15 cellular contexts compared by ENCODE assay signal in genomic region chr15:28936081-28936480, GRCh38. TPM values are rescaled to one million over a fixed set of nuclear protein-coding genes. Genes with fewer than 3 reads are reported as not detected.
A peak's percentile ranks its signal among the peaks of the same experiment; 100 is the strongest.
DNase-seq lines count a peak whose midpoint lies in the region; ATAC-seq and TF ChIP-seq lines count a peak whose summit lies in the region.
"Had no signal": no experiment of that assay in that cellular context is flagged by ENCODE, and none has a peak within 500 bp of the region (broad histone marks: within the 10 kb centered on the region; RNA-seq: fewer than 3 reads in every experiment).

No MANE protein-coding gene starts in this region.

- intact Hi-C loops in left ventricle myocardium superior (cut with micrococcal nuclease) (no loop called here), sigmoid colon (cut with DNase I) (no loop called here)

- H3K36me3 ChIP-seq in sigmoid colon, result no peaks in the 10 kb centered on the region
- H3K36me3 ChIP-seq: neutrophil, tibial artery had no signal

- 92 to 93% methylated on average over 8 of the region's 8 CpGs for WGBS in sigmoid colon, 2 donors

- TF ChIP-seq EP300 in sigmoid colon (IDR thresholded peaks at IDR 0.05), result no peak

- H3K27ac Mint-ChIP-seq in activated CD8-positive, alpha-beta memory T cell treated with anti-CD3 and anti-CD28 coated beads, Interleukin-2, amount 10 ng/mL, durations not matched to agents 7 days and 5 days, result no peak overlapping the region
- H3K27ac Mint-ChIP-seq in activated naive CD8-positive, alpha-beta T cell treated with anti-CD3 and anti-CD28 coated beads for 36 hours, result peak overlapping the region; percentile 85
- H3K27ac Mint-ChIP-seq: HFFc6 had no signal

- H3K27me3 ChIP-seq in sigmoid colon, result no peaks in the 10 kb centered on the region
- H3K27me3 ChIP-seq: tibial artery had no signal

- no peaks in the 10 kb centered on the region for H3K9me3 ChIP-seq in sigmoid colon
- H3K9me3 ChIP-seq: neutrophil, tibial artery had no signal

- H3K36me3 Mint-ChIP-seq in activated CD8-positive, alpha-beta memory T cell treated with anti-CD3 and anti-CD28 coated beads, Interleukin-2, amount 10 ng/mL, durations not matched to agents 7 days and 5 days, result no peaks in the 10 kb centered on the region
- peaks cover 37% of the 10 kb centered on the region for H3K36me3 Mint-ChIP-seq in activated naive CD8-positive, alpha-beta T cell treated with anti-CD3 and anti-CD28 coated beads for 36 hours

- H3K27me3 Mint-ChIP-seq in activated CD8-positive, alpha-beta memory T cell treated with anti-CD3 and anti-CD28 coated beads, Interleukin-2, amount 10 ng/mL, durations not matched to agents 7 days and 5 days, result no peaks in the 10 kb centered on the region
- H3K27me3 Mint-ChIP-seq in activated naive CD8-positive, alpha-beta T cell treated with anti-CD3 and anti-CD28 coated beads for 36 hours, result no peaks in the 10 kb centered on the region

- H3K4me1 ChIP-seq in sigmoid colon, result no peaks in the 10 kb centered on the region
- H3K4me1 ChIP-seq: tibial artery had no signal

- no peaks in the 10 kb centered on the region for H3K9me3 Mint-ChIP-seq in activated CD8-positive, alpha-beta memory T cell treated with anti-CD3 and anti-CD28 coated beads, Interleukin-2, amount 10 ng/mL, durations not matched to agents 7 days and 5 days (ENCODE audit: low read depth)
- peaks cover 5% of the 10 kb centered on the region for H3K9me3 Mint-ChIP-seq in activated naive CD8-positive, alpha-beta T cell treated with anti-CD3 and anti-CD28 coated beads for 36 hours

- CTCF ChIA-PET in activated CD8-positive, alpha-beta memory T cell treated with anti-CD3 and anti-CD28 coated beads, Interleukin-2, amount 10 ng/mL, durations not matched to agents 7 days and 5 days (lab: Charles Lee), result interaction anchor here (0.7 to 5.9 kb wide), 8 partner anchors 14 to 153 kb away, joined by 3 to 42 read pairs (median 10); no protein-coding TSS in a partner anchor

- no peak for TF ChIP-seq POLR2A in sigmoid colon (IDR thresholded peaks at IDR 0.05)

- no peak for TF ChIP-seq CTCF in sigmoid colon (IDR thresholded peaks at IDR 0.05)

- no peak for ATAC-seq in activated CD8-positive, alpha-beta memory T cell treated with anti-CD3 and anti-CD28 coated beads, Interleukin-2, amount 10 ng/mL, durations not matched to agents 7 days and 5 days
- ATAC-seq in left ventricle myocardium superior, result peak; percentile 47
- ATAC-seq in activated CD4-positive, CD25-positive, alpha-beta regulatory T cell treated with anti-CD3 and anti-CD28 coated beads, Interleukin-2, amount 50 U/mL, for 24 hours, result no peak

- no peak overlapping the region for H3K4me3 ChIP-seq in sigmoid colon
- H3K4me3 ChIP-seq: tibial artery had no signal

- H3K4me3 Mint-ChIP-seq in activated CD8-positive, alpha-beta memory T cell treated with anti-CD3 and anti-CD28 coated beads, Interleukin-2, amount 10 ng/mL, durations not matched to agents 7 days and 5 days, result no peak overlapping the region
- peak overlapping the region; percentile 44 for H3K4me3 Mint-ChIP-seq in activated naive CD8-positive, alpha-beta T cell treated with anti-CD3 and anti-CD28 coated beads for 36 hours
- H3K4me3 Mint-ChIP-seq: HFFc6 had no signal

- peak; percentile 54 for DNase-seq in activated CD8-positive, alpha-beta memory T cell treated with anti-CD3 and anti-CD28 coated beads for 24 hours
- DNase-seq in activated CD8-positive, alpha-beta memory T cell treated with anti-CD3 and anti-CD28 coated beads, Interleukin-2, amount 10 ng/mL, durations not matched to agents 7 days and 5 days, result no peak
- no peak for DNase-seq in activated naive CD8-positive, alpha-beta T cell treated with anti-CD3 and anti-CD28 coated beads for 36 hours
- DNase-seq in left ventricle myocardium superior, result no peak
- peak; percentile 14 for DNase-seq in sigmoid colon
- no peak for DNase-seq in NCI-H2107 (lab: John Stamatoyannopoulos, UW)
- no peak for DNase-seq in COR-L47 (lab: John Stamatoyannopoulos, UW)
- DNase-seq: 8988T, HFFc6, NCI-H1694, NCI-H446 treated with DMSO at 0.1 percent for 48 hours had no signal

- no peak overlapping the region for H3K27ac ChIP-seq in sigmoid colon
- H3K27ac ChIP-seq: C4-2B, neutrophil, tibial artery had no signal

- H3K4me1 Mint-ChIP-seq in activated CD8-positive, alpha-beta memory T cell treated with anti-CD3 and anti-CD28 coated beads, Interleukin-2, amount 10 ng/mL, durations not matched to agents 7 days and 5 days, result peaks cover 46% of the 10 kb centered on the region
- H3K4me1 Mint-ChIP-seq in activated naive CD8-positive, alpha-beta T cell treated with anti-CD3 and anti-CD28 coated beads for 36 hours, result peaks cover 81% of the 10 kb centered on the region

RNA-seq across cellular contexts. Expression of gene APBA2, which starts 50.3 kb away (rescaled TPM):
- total RNA-seq in activated CD8-positive, alpha-beta memory T cell treated with anti-CD3 and anti-CD28 coated beads, Interleukin-2, amount 10 ng/mL, durations not matched to agents 7 days and 5 days, result 1 to 10 TPM; 2.6 to 7.9 TPM
- total RNA-seq in activated naive CD8-positive, alpha-beta T cell treated with anti-CD3 and anti-CD28 coated beads for 36 hours, result 10 to 100 TPM; 29.2 to 34.1 TPM
- 1.2 TPM for total RNA-seq in left ventricle myocardium superior
- total RNA-seq in sigmoid colon, result 1 to 10 TPM; 1.4 to 1.7 (median 1.5) TPM
- polyA plus RNA-seq in sigmoid colon, result 10 to 100 TPM in 1 of 3 donors, 1 to 10 TPM in 1, under 1 TPM in 1; 0.46 to 10.7 (median 3.6) TPM

Comparison
In these comparisons a context has a peak if more than half of its experiments do, and no peak if none do; other contexts are left out.
1. DNase-seq: peak in activated CD8-positive, alpha-beta memory T cell treated with anti-CD3 and anti-CD28 coated beads for 24 hours (single experiment) and sigmoid colon (single experiment); none in activated CD8-positive, alpha-beta memory T cell treated with anti-CD3 and anti-CD28 coated beads, Interleukin-2, amount 10 ng/mL, durations not matched to agents 7 days and 5 days (single experiment), activated naive CD8-positive, alpha-beta T cell treated with anti-CD3 and anti-CD28 coated beads for 36 hours (single experiment), left ventricle myocardium superior (single experiment), NCI-H2107 (single experiment) and COR-L47 (single experiment).